7 cellular contexts compared by ENCODE assay signal in genomic region chr10:100826983-100827818, GRCh38.
DNase-seq lines count a peak whose midpoint lies in the region; ATAC-seq, FAIRE-seq and TF ChIP-seq lines count a peak whose summit lies in the region.

No MANE protein-coding gene starts in this region.

- TF ChIP-seq CTCF in stomach (IDR thresholded peaks at IDR 0.05), result peak in 2 of 7 experiments; percentile 18 to 31

- peaks cover 80% of the 10 kb centered on the region for H3K27me3 Mint-ChIP-seq in activated naive CD8-positive, alpha-beta T cell treated with anti-CD3 and anti-CD28 coated beads, Interleukin-2, amount 50 U/mL, for 24 hours

- intact Hi-C loops in stomach (cut with DNase I; ENCODE audit: low total_unique reads), result no loop called here

- no peak overlapping the region for H3K27ac Mint-ChIP-seq in activated naive CD8-positive, alpha-beta T cell treated with anti-CD3 and anti-CD28 coated beads, Interleukin-2, amount 50 U/mL, for 24 hours

- 1 to 2% (median 1%) methylated on average over 50 to 68 of the region's 68 CpGs for WGBS in stomach, 5 donors

- no peak for TF ChIP-seq POLR2A in GM12891 (IDR thresholded peaks at IDR 0.05; ENCODE audit: low read depth, low read length)
- no peak for TF ChIP-seq POLR2A in stomach (IDR thresholded peaks at IDR 0.05)

- H3K9me3 Mint-ChIP-seq in activated naive CD8-positive, alpha-beta T cell treated with anti-CD3 and anti-CD28 coated beads, Interleukin-2, amount 50 U/mL, for 24 hours, result no peaks in the 10 kb centered on the region

- ATAC-seq in activated naive CD8-positive, alpha-beta T cell treated with anti-CD3 and anti-CD28 coated beads, Interleukin-2, amount 50 U/mL, for 24 hours, result peak; percentile 40
- ATAC-seq in GM21447 (IDR thresholded peaks at IDR 0.05; ENCODE audit: unreplicated experiment), result no peak

- no peaks in the 10 kb centered on the region for H3K36me3 Mint-ChIP-seq in activated naive CD8-positive, alpha-beta T cell treated with anti-CD3 and anti-CD28 coated beads, Interleukin-2, amount 50 U/mL, for 24 hours (ENCODE audit: low read depth)

- no peak overlapping the region for H3K27ac ChIP-seq in stomach

- H3K9me3 ChIP-seq in stomach, result no peaks in the 10 kb centered on the region

- peak overlapping the region; percentile 71 for H3K4me3 Mint-ChIP-seq in activated naive CD8-positive, alpha-beta T cell treated with anti-CD3 and anti-CD28 coated beads, Interleukin-2, amount 50 U/mL, for 24 hours

- TF ChIP-seq EP300 in stomach (IDR thresholded peaks at IDR 0.05), result no peak

- peaks cover 54 to 100% (median 88%) of the 10 kb centered on the region in 3 donors for H3K27me3 ChIP-seq in stomach

- H3K4me1 ChIP-seq in stomach, result peaks cover 34 to 44% (median 41%) of the 10 kb centered on the region in 4 donors

- H3K4me3 ChIP-seq in stomach, result peak overlapping the region; percentile 41 to 54 (median 44)

- peaks cover 24% of the 10 kb centered on the region for H3K4me1 Mint-ChIP-seq in activated naive CD8-positive, alpha-beta T cell treated with anti-CD3 and anti-CD28 coated beads, Interleukin-2, amount 50 U/mL, for 24 hours

- H3K36me3 ChIP-seq in stomach, result no peaks in the 10 kb centered on the region

- peak; percentile 5 for FAIRE-seq in GM12891 (lab: Jason Lieb, UNC)

- DNase-seq in GM12891 (ENCODE audit: insufficient read length, low spot score) (peak; percentile 56), NCI-H2171 treated with DMSO at 0.1 percent for 48 hours (lab: John Stamatoyannopoulos, UW) (peak; percentile 24), islet precursor cell (peak; percentile 79), stomach (peak; percentile 35), HPDE6-E6E7 (ENCODE audit: extremely low spot score) (no peak)
- peak; percentile 33 for DNase-seq in activated naive CD8-positive, alpha-beta T cell treated with anti-CD3 and anti-CD28 coated beads, Interleukin-2, amount 50 U/mL, for 24 hours

TF ChIP-seq in GM12891, 5 proteins besides CTCF, POLR2A, EP300 and RAD21:
- TF ChIP-seq POU2F2 (IDR thresholded peaks at IDR 0.05; ENCODE audit: low read depth, low read length) (no peak), TAF1 (IDR thresholded peaks at IDR 0.05; ENCODE audit: low read depth, low read length) (no peak), PAX5 (IDR thresholded peaks at IDR 0.05; ENCODE audit: insufficient read depth, low read length, severe bottlenecking) (no peak), POLR2AphosphoS5 (IDR thresholded peaks at IDR 0.05; ENCODE audit: low read depth, low read length) (no peak), SPI1 (IDR thresholded peaks at IDR 0.05; ENCODE audit: low read depth, low read length) (no peak)
